ENCODE assay signal across 1 cellular context in the genomic region with DNA sequence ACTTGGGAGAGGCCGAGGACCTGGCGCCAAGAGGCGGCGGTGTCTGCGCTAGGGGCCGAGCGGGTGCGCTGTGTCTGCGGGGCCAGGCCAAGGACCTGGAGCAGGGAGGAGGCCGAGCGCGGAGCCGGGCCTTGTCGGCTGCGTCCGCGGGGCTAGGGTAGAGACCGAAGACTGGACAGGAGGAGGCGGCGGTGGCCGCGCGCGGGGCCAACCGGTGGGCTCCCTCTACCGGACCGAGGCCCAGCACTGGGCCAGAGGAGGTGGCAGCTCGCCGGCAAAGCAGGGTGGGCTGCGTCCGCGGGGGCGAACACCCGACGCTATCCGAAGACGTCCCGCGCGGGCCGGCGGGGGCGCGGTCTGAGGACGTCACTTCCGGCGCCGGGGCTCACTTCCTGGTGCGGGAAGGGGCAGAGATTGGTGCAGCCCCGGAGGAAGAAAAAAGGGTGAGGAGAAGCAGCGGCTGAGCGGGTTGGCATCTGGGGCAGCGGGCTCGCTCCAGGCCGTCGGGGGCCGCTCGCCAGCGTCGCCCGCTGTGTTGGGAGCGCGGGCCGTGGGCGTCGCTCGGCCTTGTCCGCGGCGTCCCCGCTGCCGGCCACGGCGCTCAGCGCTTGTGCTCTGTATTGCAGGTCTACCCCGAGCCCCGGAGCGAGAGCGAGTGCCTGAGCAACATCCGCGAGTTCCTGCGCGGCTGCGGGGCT.
TF ChIP-seq lines count a peak whose summit lies in the region.

No MANE protein-coding gene starts in this region.

TF ChIP-seq in HEK293, 187 proteins besides CTCF, POLR2A, EP300 and RAD21 (continued from another document and continues in another):
- no peak for TF ChIP-seq OVOL3 (tag by site-specific recombination; IDR thresholded peaks at IDR 0.05)
- no peak for TF ChIP-seq SALL2 (tag by site-specific recombination; IDR thresholded peaks at IDR 0.05; ENCODE audit: borderline replicate concordance)
- TF ChIP-seq ZNF274 (IDR thresholded peaks at IDR 0.05; ENCODE audit: low read length): no peak
- TF ChIP-seq ZNF274 (tag by site-specific recombination; IDR thresholded peaks at IDR 0.05; ENCODE audit: borderline replicate concordance): no peak
- TF ChIP-seq ZNF391 (tag by site-specific recombination; IDR thresholded peaks at IDR 0.05; ENCODE audit: borderline replicate concordance, low read depth): peak; percentile 42; the same call in 1 of the 2 replicates
- no peak; the same call in 1 of the 2 replicates for TF ChIP-seq KLF8 (tag by site-specific recombination; IDR thresholded peaks at IDR 0.05)
- TF ChIP-seq, protein P1, sequence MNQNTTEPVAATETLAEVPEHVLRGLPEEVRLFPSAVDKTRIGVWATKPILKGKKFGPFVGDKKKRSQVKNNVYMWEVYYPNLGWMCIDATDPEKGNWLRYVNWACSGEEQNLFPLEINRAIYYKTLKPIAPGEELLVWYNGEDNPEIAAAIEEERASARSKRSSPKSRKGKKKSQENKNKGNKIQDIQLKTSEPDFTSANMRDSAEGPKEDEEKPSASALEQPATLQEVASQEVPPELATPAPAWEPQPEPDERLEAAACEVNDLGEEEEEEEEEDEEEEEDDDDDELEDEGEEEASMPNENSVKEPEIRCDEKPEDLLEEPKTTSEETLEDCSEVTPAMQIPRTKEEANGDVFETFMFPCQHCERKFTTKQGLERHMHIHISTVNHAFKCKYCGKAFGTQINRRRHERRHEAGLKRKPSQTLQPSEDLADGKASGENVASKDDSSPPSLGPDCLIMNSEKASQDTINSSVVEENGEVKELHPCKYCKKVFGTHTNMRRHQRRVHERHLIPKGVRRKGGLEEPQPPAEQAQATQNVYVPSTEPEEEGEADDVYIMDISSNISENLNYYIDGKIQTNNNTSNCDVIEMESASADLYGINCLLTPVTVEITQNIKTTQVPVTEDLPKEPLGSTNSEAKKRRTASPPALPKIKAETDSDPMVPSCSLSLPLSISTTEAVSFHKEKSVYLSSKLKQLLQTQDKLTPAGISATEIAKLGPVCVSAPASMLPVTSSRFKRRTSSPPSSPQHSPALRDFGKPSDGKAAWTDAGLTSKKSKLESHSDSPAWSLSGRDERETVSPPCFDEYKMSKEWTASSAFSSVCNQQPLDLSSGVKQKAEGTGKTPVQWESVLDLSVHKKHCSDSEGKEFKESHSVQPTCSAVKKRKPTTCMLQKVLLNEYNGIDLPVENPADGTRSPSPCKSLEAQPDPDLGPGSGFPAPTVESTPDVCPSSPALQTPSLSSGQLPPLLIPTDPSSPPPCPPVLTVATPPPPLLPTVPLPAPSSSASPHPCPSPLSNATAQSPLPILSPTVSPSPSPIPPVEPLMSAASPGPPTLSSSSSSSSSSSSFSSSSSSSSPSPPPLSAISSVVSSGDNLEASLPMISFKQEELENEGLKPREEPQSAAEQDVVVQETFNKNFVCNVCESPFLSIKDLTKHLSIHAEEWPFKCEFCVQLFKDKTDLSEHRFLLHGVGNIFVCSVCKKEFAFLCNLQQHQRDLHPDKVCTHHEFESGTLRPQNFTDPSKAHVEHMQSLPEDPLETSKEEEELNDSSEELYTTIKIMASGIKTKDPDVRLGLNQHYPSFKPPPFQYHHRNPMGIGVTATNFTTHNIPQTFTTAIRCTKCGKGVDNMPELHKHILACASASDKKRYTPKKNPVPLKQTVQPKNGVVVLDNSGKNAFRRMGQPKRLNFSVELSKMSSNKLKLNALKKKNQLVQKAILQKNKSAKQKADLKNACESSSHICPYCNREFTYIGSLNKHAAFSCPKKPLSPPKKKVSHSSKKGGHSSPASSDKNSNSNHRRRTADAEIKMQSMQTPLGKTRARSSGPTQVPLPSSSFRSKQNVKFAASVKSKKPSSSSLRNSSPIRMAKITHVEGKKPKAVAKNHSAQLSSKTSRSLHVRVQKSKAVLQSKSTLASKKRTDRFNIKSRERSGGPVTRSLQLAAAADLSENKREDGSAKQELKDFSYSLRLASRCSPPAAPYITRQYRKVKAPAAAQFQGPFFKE (tag by site-specific recombination; IDR thresholded peaks at IDR 0.05; ENCODE audit: borderline replicate concordance): no peak
- TF ChIP-seq ZNF184 (tag by site-specific recombination; IDR thresholded peaks at IDR 0.05): no peak
- TF ChIP-seq ZXDB (tag by site-specific recombination; IDR thresholded peaks at IDR 0.05): peak; percentile 97
- 0 out of 2 replicates have a peak, but pooled peaks have one; percentile 21 for TF ChIP-seq ZNF596 (tag by site-specific recombination; IDR thresholded peaks at IDR 0.05)
- no peak for TF ChIP-seq ZNF169 (tag by site-specific recombination; IDR thresholded peaks at IDR 0.05)
- 0 out of 2 replicates have a peak, but pooled peaks have one; percentile 5 for TF ChIP-seq ZNF677 (tag by site-specific recombination; IDR thresholded peaks at IDR 0.05)
- TF ChIP-seq KLF1 (tag by site-specific recombination; IDR thresholded peaks at IDR 0.05): no peak; the same call in 1 of the 2 replicates
- 0 out of 2 replicates have a peak, but pooled peaks have one; percentile 46 for TF ChIP-seq ZNF146 (tag by site-specific recombination; IDR thresholded peaks at IDR 0.05)
- no peak for TF ChIP-seq ZNF473 (tag by site-specific recombination; IDR thresholded peaks at IDR 0.05)
- no peak for TF ChIP-seq SCRT1 (tag by site-specific recombination; IDR thresholded peaks at IDR 0.05; ENCODE audit: borderline replicate concordance)
- TF ChIP-seq ZNF248 (tag by site-specific recombination; IDR thresholded peaks at IDR 0.05): no peak
- peak; percentile 83 for TF ChIP-seq ZEB2 (tag by site-specific recombination; IDR thresholded peaks at IDR 0.05)
- TF ChIP-seq, protein P2, sequence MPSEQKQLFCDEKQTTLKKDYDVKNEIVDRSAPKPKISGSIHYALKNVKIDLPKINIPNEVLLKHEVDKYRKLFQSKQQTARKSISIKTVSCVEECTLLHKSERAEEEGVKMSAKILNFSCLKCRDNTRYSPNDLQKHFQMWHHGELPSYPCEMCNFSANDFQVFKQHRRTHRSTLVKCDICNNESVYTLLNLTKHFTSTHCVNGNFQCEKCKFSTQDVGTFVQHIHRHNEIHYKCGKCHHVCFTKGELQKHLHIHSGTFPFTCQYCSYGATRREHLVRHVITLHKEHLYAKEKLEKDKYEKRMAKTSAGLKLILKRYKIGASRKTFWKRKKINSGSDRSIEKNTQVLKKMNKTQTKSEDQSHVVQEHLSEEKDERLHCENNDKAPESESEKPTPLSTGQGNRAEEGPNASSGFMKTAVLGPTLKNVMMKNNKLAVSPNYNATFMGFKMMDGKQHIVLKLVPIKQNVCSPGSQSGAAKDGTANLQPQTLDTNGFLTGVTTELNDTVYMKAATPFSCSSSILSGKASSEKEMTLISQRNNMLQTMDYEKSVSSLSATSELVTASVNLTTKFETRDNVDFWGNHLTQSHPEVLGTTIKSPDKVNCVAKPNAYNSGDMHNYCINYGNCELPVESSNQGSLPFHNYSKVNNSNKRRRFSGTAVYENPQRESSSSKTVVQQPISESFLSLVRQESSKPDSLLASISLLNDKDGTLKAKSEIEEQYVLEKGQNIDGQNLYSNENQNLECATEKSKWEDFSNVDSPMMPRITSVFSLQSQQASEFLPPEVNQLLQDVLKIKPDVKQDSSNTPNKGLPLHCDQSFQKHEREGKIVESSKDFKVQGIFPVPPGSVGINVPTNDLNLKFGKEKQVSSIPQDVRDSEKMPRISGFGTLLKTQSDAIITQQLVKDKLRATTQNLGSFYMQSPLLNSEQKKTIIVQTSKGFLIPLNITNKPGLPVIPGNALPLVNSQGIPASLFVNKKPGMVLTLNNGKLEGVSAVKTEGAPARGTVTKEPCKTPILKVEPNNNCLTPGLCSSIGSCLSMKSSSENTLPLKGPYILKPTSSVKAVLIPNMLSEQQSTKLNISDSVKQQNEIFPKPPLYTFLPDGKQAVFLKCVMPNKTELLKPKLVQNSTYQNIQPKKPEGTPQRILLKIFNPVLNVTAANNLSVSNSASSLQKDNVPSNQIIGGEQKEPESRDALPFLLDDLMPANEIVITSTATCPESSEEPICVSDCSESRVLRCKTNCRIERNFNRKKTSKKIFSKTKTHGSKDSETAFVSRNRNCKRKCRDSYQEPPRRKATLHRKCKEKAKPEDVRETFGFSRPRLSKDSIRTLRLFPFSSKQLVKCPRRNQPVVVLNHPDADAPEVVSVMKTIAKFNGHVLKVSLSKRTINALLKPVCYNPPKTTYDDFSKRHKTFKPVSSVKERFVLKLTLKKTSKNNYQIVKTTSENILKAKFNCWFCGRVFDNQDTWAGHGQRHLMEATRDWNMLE (tag by site-specific recombination; conservative IDR thresholded peaks at IDR 0.05; ENCODE audit: low read depth): peak; percentile 66
- 0 out of 2 replicates have a peak, but pooled peaks have one; percentile 26 for TF ChIP-seq ZBTB21 (tag by site-specific recombination; IDR thresholded peaks at IDR 0.05)
- TF ChIP-seq, protein P3, sequence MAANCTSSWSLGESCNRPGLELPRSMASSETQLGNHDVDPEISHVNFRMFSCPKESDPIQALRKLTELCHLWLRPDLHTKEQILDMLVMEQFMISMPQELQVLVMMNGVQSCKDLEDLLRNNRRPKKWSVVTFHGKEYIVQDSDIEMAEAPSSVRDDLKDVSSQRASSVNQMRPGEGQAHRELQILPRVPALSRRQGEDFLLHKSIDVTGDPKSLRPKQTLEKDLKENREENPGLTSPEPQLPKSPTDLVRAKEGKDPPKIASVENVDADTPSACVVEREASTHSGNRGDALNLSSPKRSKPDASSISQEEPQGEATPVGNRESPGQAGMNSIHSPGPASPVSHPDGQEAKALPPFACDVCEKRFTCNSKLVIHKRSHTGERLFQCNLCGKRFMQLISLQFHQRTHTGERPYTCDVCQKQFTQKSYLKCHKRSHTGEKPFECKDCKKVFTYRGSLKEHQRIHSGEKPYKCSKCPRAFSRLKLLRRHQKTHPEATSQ (tag by site-specific recombination; IDR thresholded peaks at IDR 0.05): peak; percentile 91
- no peak for TF ChIP-seq KLF16 (tag by site-specific recombination; IDR thresholded peaks at IDR 0.05)
- TF ChIP-seq, protein P4, sequence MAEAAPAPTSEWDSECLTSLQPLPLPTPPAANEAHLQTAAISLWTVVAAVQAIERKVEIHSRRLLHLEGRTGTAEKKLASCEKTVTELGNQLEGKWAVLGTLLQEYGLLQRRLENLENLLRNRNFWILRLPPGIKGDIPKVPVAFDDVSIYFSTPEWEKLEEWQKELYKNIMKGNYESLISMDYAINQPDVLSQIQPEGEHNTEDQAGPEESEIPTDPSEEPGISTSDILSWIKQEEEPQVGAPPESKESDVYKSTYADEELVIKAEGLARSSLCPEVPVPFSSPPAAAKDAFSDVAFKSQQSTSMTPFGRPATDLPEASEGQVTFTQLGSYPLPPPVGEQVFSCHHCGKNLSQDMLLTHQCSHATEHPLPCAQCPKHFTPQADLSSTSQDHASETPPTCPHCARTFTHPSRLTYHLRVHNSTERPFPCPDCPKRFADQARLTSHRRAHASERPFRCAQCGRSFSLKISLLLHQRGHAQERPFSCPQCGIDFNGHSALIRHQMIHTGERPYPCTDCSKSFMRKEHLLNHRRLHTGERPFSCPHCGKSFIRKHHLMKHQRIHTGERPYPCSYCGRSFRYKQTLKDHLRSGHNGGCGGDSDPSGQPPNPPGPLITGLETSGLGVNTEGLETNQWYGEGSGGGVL (tag by site-specific recombination; IDR thresholded peaks at IDR 0.05): no peak
- TF ChIP-seq ZNF114 (tag by site-specific recombination; IDR thresholded peaks at IDR 0.05): no peak
- no peak for TF ChIP-seq ZNF202 (tag by site-specific recombination; IDR thresholded peaks at IDR 0.05; ENCODE audit: borderline replicate concordance)
- TF ChIP-seq ZNF792 (tag by site-specific recombination; IDR thresholded peaks at IDR 0.05): no peak
- TF ChIP-seq ZSCAN23 (tag by site-specific recombination; IDR thresholded peaks at IDR 0.05): 0 out of 2 replicates have a peak, but pooled peaks have one; percentile 67
- peak; percentile 78 for TF ChIP-seq ZNF335 (tag by site-specific recombination; conservative IDR thresholded peaks at IDR 0.05)
- peak; percentile 79 for TF ChIP-seq SP2 (tag by site-specific recombination; IDR thresholded peaks at IDR 0.05)
- no peak for TF ChIP-seq ZNF48 (tag by site-specific recombination; IDR thresholded peaks at IDR 0.05)
- peak; percentile 92 for TF ChIP-seq GLI4 (tag by site-specific recombination; IDR thresholded peaks at IDR 0.05)
- no peak for TF ChIP-seq SP3 (tag by site-specific recombination; IDR thresholded peaks at IDR 0.05)
- TF ChIP-seq ZNF626 (tag by site-specific recombination; IDR thresholded peaks at IDR 0.05): no peak
- TF ChIP-seq ZNF354C (tag by site-specific recombination; IDR thresholded peaks at IDR 0.05; ENCODE audit: borderline replicate concordance, low read depth): no peak
- peak; percentile 74 for TF ChIP-seq ZNF629 (tag by site-specific recombination; IDR thresholded peaks at IDR 0.05)
- TF ChIP-seq ZNF701 (tag by site-specific recombination; IDR thresholded peaks at IDR 0.05): no peak
- TF ChIP-seq ZNF544 (tag by site-specific recombination; IDR thresholded peaks at IDR 0.05): no peak
- TF ChIP-seq ZNF324 (tag by site-specific recombination; IDR thresholded peaks at IDR 0.05): peak; percentile 97
- TF ChIP-seq, protein P5, sequence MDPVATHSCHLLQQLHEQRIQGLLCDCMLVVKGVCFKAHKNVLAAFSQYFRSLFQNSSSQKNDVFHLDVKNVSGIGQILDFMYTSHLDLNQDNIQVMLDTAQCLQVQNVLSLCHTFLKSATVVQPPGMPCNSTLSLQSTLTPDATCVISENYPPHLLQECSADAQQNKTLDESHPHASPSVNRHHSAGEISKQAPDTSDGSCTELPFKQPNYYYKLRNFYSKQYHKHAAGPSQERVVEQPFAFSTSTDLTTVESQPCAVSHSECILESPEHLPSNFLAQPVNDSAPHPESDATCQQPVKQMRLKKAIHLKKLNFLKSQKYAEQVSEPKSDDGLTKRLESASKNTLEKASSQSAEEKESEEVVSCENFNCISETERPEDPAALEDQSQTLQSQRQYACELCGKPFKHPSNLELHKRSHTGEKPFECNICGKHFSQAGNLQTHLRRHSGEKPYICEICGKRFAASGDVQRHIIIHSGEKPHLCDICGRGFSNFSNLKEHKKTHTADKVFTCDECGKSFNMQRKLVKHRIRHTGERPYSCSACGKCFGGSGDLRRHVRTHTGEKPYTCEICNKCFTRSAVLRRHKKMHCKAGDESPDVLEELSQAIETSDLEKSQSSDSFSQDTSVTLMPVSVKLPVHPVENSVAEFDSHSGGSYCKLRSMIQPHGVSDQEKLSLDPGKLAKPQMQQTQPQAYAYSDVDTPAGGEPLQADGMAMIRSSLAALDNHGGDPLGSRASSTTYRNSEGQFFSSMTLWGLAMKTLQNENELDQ (tag by site-specific recombination; IDR thresholded peaks at IDR 0.05; ENCODE audit: low read depth): no peak
- no peak for TF ChIP-seq ZNF221 (tag by site-specific recombination; IDR thresholded peaks at IDR 0.05; ENCODE audit: borderline replicate concordance)
- no peak for TF ChIP-seq ZNF266 (tag by site-specific recombination; IDR thresholded peaks at IDR 0.05; ENCODE audit: low read depth)
- TF ChIP-seq, protein P6, sequence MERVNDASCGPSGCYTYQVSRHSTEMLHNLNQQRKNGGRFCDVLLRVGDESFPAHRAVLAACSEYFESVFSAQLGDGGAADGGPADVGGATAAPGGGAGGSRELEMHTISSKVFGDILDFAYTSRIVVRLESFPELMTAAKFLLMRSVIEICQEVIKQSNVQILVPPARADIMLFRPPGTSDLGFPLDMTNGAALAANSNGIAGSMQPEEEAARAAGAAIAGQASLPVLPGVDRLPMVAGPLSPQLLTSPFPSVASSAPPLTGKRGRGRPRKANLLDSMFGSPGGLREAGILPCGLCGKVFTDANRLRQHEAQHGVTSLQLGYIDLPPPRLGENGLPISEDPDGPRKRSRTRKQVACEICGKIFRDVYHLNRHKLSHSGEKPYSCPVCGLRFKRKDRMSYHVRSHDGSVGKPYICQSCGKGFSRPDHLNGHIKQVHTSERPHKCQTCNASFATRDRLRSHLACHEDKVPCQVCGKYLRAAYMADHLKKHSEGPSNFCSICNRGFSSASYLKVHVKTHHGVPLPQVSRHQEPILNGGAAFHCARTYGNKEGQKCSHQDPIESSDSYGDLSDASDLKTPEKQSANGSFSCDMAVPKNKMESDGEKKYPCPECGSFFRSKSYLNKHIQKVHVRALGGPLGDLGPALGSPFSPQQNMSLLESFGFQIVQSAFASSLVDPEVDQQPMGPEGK (tag by site-specific recombination; IDR thresholded peaks at IDR 0.05): peak; percentile 97
